In genomic region chr1:206106328-206107167, GRCh38 we compare ENCODE assay signal across 8 cellular contexts. TPM values are rescaled to one million over a fixed set of nuclear protein-coding genes. Genes with fewer than 3 reads are reported as not detected.
DNase-seq lines count a peak whose midpoint lies in the region; ATAC-seq, FAIRE-seq and TF ChIP-seq lines count a peak whose summit lies in the region.

No MANE protein-coding gene starts in this region.

- H3K4me1 ChIP-seq in A549, result no peaks in the 10 kb centered on the region

- FAIRE-seq in A549 (lab: Jason Lieb, UNC), result no peak

- POLR2A ChIA-PET in A549 (lab: Yijun Ruan, JAX), result no interaction called here

- TF ChIP-seq EP300 in A549 (IDR thresholded peaks at IDR 0.05), result no peak

- CTCF ChIA-PET in A549 (lab: Yijun Ruan, JAX), result interaction anchor here (0.6 to 21.8 kb wide), 35 partner anchors 9 to 445 kb away, joined by 3 to 325 read pairs (median 4); no protein-coding TSS in a partner anchor

- TF ChIP-seq RAD21 in A549 (conservative IDR thresholded peaks at IDR 0.05 in 1 of 2, IDR thresholded peaks at IDR 0.05 in 1 of 2), result peak; percentile 90 to 94

- peak; percentile 71 to 81 for DNase-seq in A549 (ENCODE audit: low read depth in 1 of 2, low spot score in 1 of 2)
- peak; percentile 85 for DNase-seq in NAMALWA (ENCODE audit: low spot score)
- DNase-seq in SK-N-DZ (ENCODE audit: low spot score), result peak; percentile 72
- DNase-seq in activated naive CD4-positive, alpha-beta T cell (lab: John Stamatoyannopoulos, UW), result peak; percentile 54 to 62 (median 57)
- peak; percentile 44 for DNase-seq in glomerular endothelial cell (ENCODE audit: extremely low read depth, low read depth, low spot score)
- peak; percentile 60 to 97 (median 86) for DNase-seq in posterior cingulate gyrus
- DNase-seq in ureter (ENCODE audit: low spot score), result peak; percentile 86

- intact Hi-C loops in posterior cingulate gyrus (cut with DNase I), result loop anchor here (1.0 to 10.0 kb wide), 4 partner anchors 74 to 312 kb away; no protein-coding TSS in a partner anchor

- WGBS in A549 (ENCODE audit: missing lambda C conversion rate), result 27% methylated on average over 8 of the region's 8 CpGs

- peak; percentile 92 for TF ChIP-seq CTCF in A549 (IDR thresholded peaks at IDR 0.05)

- H3K9me3 ChIP-seq in A549, result no peaks in the 10 kb centered on the region

- ATAC-seq in A549 (peak; percentile 87 to 98), GM19025 (IDR thresholded peaks at IDR 0.05; ENCODE audit: low read depth, unreplicated experiment) (peak; percentile 53)

- H3K27ac ChIP-seq in A549, result no peak overlapping the region

- no peak for TF ChIP-seq POLR2A in A549 (IDR thresholded peaks at IDR 0.05; ENCODE audit: low read length)

- H3K4me3 ChIP-seq in A549, result no peak overlapping the region

- no peak overlapping the region for H3K4me2 ChIP-seq in A549

TF ChIP-seq in A549, 52 proteins besides CTCF, POLR2A, EP300 and RAD21:
- TF ChIP-seq CBX2 (IDR thresholded peaks at IDR 0.05; ENCODE audit: borderline replicate concordance, low read depth) (no peak), SMC3 (IDR thresholded peaks at IDR 0.05) (peak; percentile 91)

RNA-seq across cellular contexts. Expression of gene AVPR1B, which starts 10.6 kb away (rescaled TPM):
- polyA plus RNA-seq in A549 (2011; rRNA removed), result not detected in 2 replicates
- polyA plus RNA-seq in A549 (2012; cell fraction: cytosol; rRNA removed), result not detected in 2 replicates
- polyA plus RNA-seq in A549 (2012; cell fraction: nucleus; rRNA removed), result not detected in 2 replicates
- polyA plus RNA-seq in A549 (2017; fragmentation: RNase III; extraction: RNeasy Plus Mini Kit Qiagen cat#74134 plus additional on column Dnase treatment), result not detected in 3 replicates
- polyA minus RNA-seq in A549 (2011; rRNA and poly(A)+ RNA removed), result not detected in 2 replicates
- polyA plus RNA-seq in SK-N-DZ (2014; cell fraction: cytosol; rRNA removed), result not detected in 2 replicates
- polyA plus RNA-seq in SK-N-DZ (2014; cell fraction: nucleus; rRNA removed), result not detected in 2 replicates
- total RNA-seq in glomerular endothelial cell, result not detected in 2 replicates
- total RNA-seq in ureter, result not detected

RNA-seq across cellular contexts. Expression of gene RHEX, which starts 53.6 kb away (rescaled TPM):
- polyA plus RNA-seq in A549 (2011; rRNA removed) (not detected in 2 replicates), A549 (2017; fragmentation: RNase III; extraction: RNeasy Plus Mini Kit Qiagen cat#74134 plus additional on column Dnase treatment) (not detected in 3 replicates)
- polyA plus RNA-seq in A549 (2012; cell fraction: cytosol; rRNA removed), result not detected in 2 replicates
- not detected in 2 replicates for polyA plus RNA-seq in A549 (2012; cell fraction: nucleus; rRNA removed)
- not detected in 2 replicates for polyA minus RNA-seq in A549 (2011; rRNA and poly(A)+ RNA removed)
- polyA plus RNA-seq in SK-N-DZ (2014; cell fraction: cytosol; rRNA removed), result not detected in 2 replicates
- polyA plus RNA-seq in SK-N-DZ (2014; cell fraction: nucleus; rRNA removed), result not detected in 2 replicates
- total RNA-seq in glomerular endothelial cell (not detected in 2 replicates), ureter (27.1 TPM)

Comparison
In these comparisons a context has a peak if more than half of its experiments do, and no peak if none do; other contexts are left out.
1. RNA of gene RHEX, which starts 53.6 kb away (total RNA-seq): 27.1 TPM in ureter (single experiment); not detected in glomerular endothelial cell; every median in the first group is over 10 times any median in the second.
2. Peak in every context shown above with its lines, with median percentiles within 50 percentile points of each other: DNase-seq.